1 cellular context compared by ENCODE assay signal in the genomic region with DNA sequence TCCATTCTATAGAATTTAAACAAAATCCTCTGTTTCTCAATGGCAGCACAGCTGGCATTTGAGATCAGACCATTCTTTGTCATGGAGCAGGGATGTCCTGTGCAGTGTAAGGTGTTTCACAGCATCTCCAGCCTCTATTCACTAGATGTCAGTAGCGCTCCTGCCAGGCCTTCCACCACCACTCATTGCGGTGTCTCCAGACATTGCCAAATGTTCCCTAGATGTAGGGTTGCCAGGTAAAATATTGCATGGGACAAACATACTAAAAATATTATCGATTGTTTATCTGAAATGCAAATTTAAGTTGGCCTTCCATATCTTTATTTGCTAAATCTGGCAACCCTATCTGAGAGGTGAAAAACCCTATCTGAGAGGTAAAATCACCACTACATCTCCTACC.
TF ChIP-seq lines count a peak whose summit lies in the region.

No MANE protein-coding gene starts in this region.

TF ChIP-seq in H1, 55 proteins besides CTCF, POLR2A, EP300 and RAD21 (continued from another document):
- TF ChIP-seq SIN3A (conservative IDR thresholded peaks at IDR 0.05 in 1 of 2, IDR thresholded peaks at IDR 0.05 in 1 of 2; ENCODE audit: low read depth in 1 of 2, low read length in 2 of 2) (no peak), ASH2L (IDR thresholded peaks at IDR 0.05; ENCODE audit: low read length) (no peak)
